10 cellular contexts compared by ENCODE assay signal in the genomic region with DNA sequence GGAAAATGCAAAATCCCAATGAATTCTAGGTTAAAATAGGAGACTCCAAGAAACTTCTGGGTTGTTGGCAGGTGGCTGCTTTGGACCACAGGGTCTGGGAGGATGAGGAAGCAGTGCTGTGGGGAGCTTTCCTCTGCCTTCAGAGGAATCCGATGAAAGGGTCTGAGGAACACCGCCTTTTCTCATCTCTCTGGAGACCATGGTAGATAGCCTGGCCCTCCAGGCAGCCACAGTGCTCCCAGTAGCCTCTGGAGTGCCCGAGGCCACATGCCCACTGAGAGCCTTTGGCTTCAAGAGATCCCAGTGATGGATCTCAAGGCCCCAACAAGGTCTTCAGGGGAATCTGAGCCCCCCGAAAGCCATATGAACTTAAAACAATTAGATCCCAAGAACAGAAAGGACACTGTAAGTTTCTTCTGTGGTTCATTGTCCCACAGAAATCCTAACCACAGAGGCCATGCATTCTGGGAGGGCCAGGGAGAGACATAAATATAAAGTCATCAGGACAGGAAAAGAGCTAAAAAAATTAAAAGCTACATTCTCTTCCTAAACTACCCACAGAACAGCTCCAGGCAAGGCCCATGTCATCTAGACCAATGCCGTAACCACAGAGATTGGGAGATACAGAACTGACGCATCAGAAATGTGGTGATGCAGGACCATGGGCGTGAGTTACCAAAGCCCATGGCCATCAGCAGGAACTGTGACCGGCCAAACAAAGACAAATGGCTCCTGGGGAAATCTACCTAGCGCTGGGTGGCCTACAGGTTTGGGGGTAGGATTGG. TPM values are rescaled to one million over a fixed set of nuclear protein-coding genes. Genes with fewer than 3 reads are reported as not detected.
DNase-seq lines count a peak whose midpoint lies in the region; ATAC-seq and TF ChIP-seq lines count a peak whose summit lies in the region.
"Had no signal": no experiment of that assay in that cellular context is flagged by ENCODE, and none has a peak within 500 bp of the region (broad histone marks: within the 10 kb centered on the region; RNA-seq: fewer than 3 reads in every experiment).

No MANE protein-coding gene starts in this region.

- no peak overlapping the region for H3K4me3 ChIP-seq in CD8-positive, alpha-beta T cell (ENCODE audit: low read depth, low read length)
- H3K4me3 ChIP-seq in breast epithelium (no peak overlapping the region), parathyroid adenoma (ENCODE audit: low read depth, low read length) (no peak overlapping the region), GM23338 (no peak overlapping the region)
- H3K4me3 ChIP-seq: heart right ventricle had no signal

- H3K4me1 ChIP-seq in CD8-positive, alpha-beta T cell (ENCODE audit: insufficient read depth, low read length): peaks cover 54% of the 10 kb centered on the region
- peaks cover 3 to 7% of the 10 kb centered on the region in 2 donors for H3K4me1 ChIP-seq in breast epithelium
- H3K4me1 ChIP-seq in parathyroid adenoma: peaks cover 10% of the 10 kb centered on the region
- no peaks in the 10 kb centered on the region for H3K4me1 ChIP-seq in GM23338 (ENCODE audit: insufficient read depth)

- H3F3A ChIP-seq in GM23338 (replicated peaks; ENCODE audit: low read depth): no peaks in the 10 kb centered on the region

- H3K27ac ChIP-seq in CD8-positive, alpha-beta T cell (ENCODE audit: low read depth, low read length): no peak overlapping the region
- H3K27ac ChIP-seq in breast epithelium (peak overlapping the region; percentile 23 to 76), parathyroid adenoma (peak overlapping the region; percentile 2), GM23338 (ENCODE audit: low read depth) (no peak overlapping the region)

- H3K36me3 Mint-ChIP-seq in CD8-positive, alpha-beta T cell: peaks cover 6% of the 10 kb centered on the region
- 0 out of 3 replicates have a peak, but pooled peaks cover 3% of the 10 kb centered on the region for H3K36me3 Mint-ChIP-seq in GM23338 (ENCODE audit: low read depth)

- no peak overlapping the region for H2AFZ ChIP-seq in parathyroid adenoma
- H2AFZ ChIP-seq in GM23338: no peak overlapping the region

- no peaks in the 10 kb centered on the region for H3K36me3 ChIP-seq in CD8-positive, alpha-beta T cell (ENCODE audit: insufficient read depth, low read length)
- H3K36me3 ChIP-seq in breast epithelium (no peaks in the 10 kb centered on the region), parathyroid adenoma (ENCODE audit: control insufficient read depth, insufficient read depth, low read length) (no peaks in the 10 kb centered on the region), GM23338 (ENCODE audit: insufficient read depth) (no peaks in the 10 kb centered on the region)

- POLR2A ChIA-PET in CD8-positive, alpha-beta T cell (lab: Charles Lee): interaction anchor here (1.0 to 6.8 kb wide), 3 partner anchors 25 to 65 kb away, joined by 3 to 72 read pairs (median 7); partner anchors contain the start of genes CKLF and TK2

- DNase-seq in CD8-positive, alpha-beta T cell: no peak
- DNase-seq in MV-4-11 (lab: John Stamatoyannopoulos, UW) (peak; percentile 83), breast epithelium (ENCODE audit: low spot score in 2 of 2) (no peak), NAMALWA (ENCODE audit: low spot score) (no peak), GM23338 (ENCODE audit: low spot score) (no peak), NCI-H748 (lab: John Stamatoyannopoulos, UW; ENCODE audit: unreplicated experiment) (no peak)
- no peak for DNase-seq in activated CD4-positive, CD25-positive, alpha-beta regulatory T cell treated with anti-CD3 and anti-CD28 coated beads, Interleukin-2, amount 50 U/mL, for 72 hours
- DNase-seq: heart right ventricle had no signal

- H3K4me3 Mint-ChIP-seq in CD8-positive, alpha-beta T cell: no peak overlapping the region
- H3K4me3 Mint-ChIP-seq in GM23338: no peak overlapping the region

- H3K4me2 ChIP-seq in parathyroid adenoma (ENCODE audit: low read length): no peak overlapping the region
- H3K4me2 ChIP-seq in GM23338: no peak overlapping the region

- H3K79me2 ChIP-seq in parathyroid adenoma: no peaks in the 10 kb centered on the region
- no peaks in the 10 kb centered on the region for H3K79me2 ChIP-seq in GM23338 (replicated peaks; ENCODE audit: insufficient read depth)

- TF ChIP-seq CTCF in CD8-positive, alpha-beta T cell (IDR thresholded peaks at IDR 0.05): no peak
- TF ChIP-seq CTCF in breast epithelium (IDR thresholded peaks at IDR 0.05) (no peak), parathyroid adenoma (IDR thresholded peaks at IDR 0.05) (no peak), GM23338 (conservative IDR thresholded peaks at IDR 0.05; ENCODE audit: low read depth in 2 of 2) (no peak)

- H3K9ac ChIP-seq in parathyroid adenoma: no peak overlapping the region

- CTCF ChIA-PET in CD8-positive, alpha-beta T cell (lab: Charles Lee): interaction anchor here (6.0 kb wide), 1 partner anchor 24 kb away, joined by 46 read pairs; the partner anchor contains the start of genes CKLF and TK2

- no peaks in the 10 kb centered on the region for H3K9me3 Mint-ChIP-seq in CD8-positive, alpha-beta T cell
- H3K9me3 Mint-ChIP-seq in GM23338: no peaks in the 10 kb centered on the region; the same call in 2 of the 3 replicates

- H3K27ac Mint-ChIP-seq in CD8-positive, alpha-beta T cell: peak overlapping the region; percentile 95
- no peak overlapping the region for H3K27ac Mint-ChIP-seq in GM23338

- no peak for TF ChIP-seq POLR2A in breast epithelium (IDR thresholded peaks at IDR 0.05)

- H3K9me3 ChIP-seq in CD8-positive, alpha-beta T cell (ENCODE audit: low read length): no peaks in the 10 kb centered on the region
- no peaks in the 10 kb centered on the region for H3K9me3 ChIP-seq in breast epithelium
- H3K9me3 ChIP-seq in parathyroid adenoma (ENCODE audit: control insufficient read depth, low read length): no peaks in the 10 kb centered on the region
- H3K9me3 ChIP-seq: heart right ventricle had no signal

- no peaks in the 10 kb centered on the region for H3K27me3 ChIP-seq in CD8-positive, alpha-beta T cell (ENCODE audit: insufficient read depth, low read length)
- H3K27me3 ChIP-seq in breast epithelium (no peaks in the 10 kb centered on the region), parathyroid adenoma (ENCODE audit: control insufficient read depth, insufficient read depth, low read length) (no peaks in the 10 kb centered on the region), GM23338 (ENCODE audit: insufficient read depth) (no peaks in the 10 kb centered on the region)
- H3K27me3 ChIP-seq: heart right ventricle had no signal

- intact Hi-C loops in CD8-positive, alpha-beta T cell (cut with DNase I, micrococcal nuclease): loop anchor here in 1 of 2 experiments (2.0 kb wide), 1 partner anchor 47 kb away; no protein-coding TSS in a partner anchor
- intact Hi-C loops in breast epithelium (cut with DNase I; ENCODE audit: low total_unique reads): no loop called here

- H4K20me1 ChIP-seq in GM23338 (replicated peaks; ENCODE audit: insufficient read depth): no peaks in the 10 kb centered on the region; the same call in 1 of the 2 replicates

- no peak for ATAC-seq in CD8-positive, alpha-beta T cell
- no peak for ATAC-seq in GM23338

- H3K4me1 Mint-ChIP-seq in CD8-positive, alpha-beta T cell (ENCODE audit: low read depth): peaks cover 56% of the 10 kb centered on the region
- H3K4me1 Mint-ChIP-seq in GM23338: no peaks in the 10 kb centered on the region

- no peaks in the 10 kb centered on the region for H3K9me2 ChIP-seq in GM23338 (ENCODE audit: insufficient read depth)

- no peaks in the 10 kb centered on the region for H3K27me3 Mint-ChIP-seq in CD8-positive, alpha-beta T cell (ENCODE audit: low read depth)
- H3K27me3 Mint-ChIP-seq in GM23338 (ENCODE audit: insufficient read depth, low read depth, poor library complexity): peaks cover 6% of the 10 kb centered on the region

TF ChIP-seq in GM23338, 12 proteins besides CTCF, POLR2A, EP300 and RAD21 (continues in another document):
- TF ChIP-seq ZNF331 (CRISPR knock-in tag; IDR thresholded peaks at IDR 0.05; ENCODE audit: low read depth): no peak

RNA-seq across cellular contexts. Expression of gene TK2, which starts 24.3 kb away (rescaled TPM):
- total RNA-seq in CD8-positive, alpha-beta T cell: 1 to 10 TPM; 3.3 to 4.4 TPM
- 10 to 100 TPM; 33.1 to 98.4 (median 40.4) TPM for total RNA-seq in breast epithelium
- 4.2 and 5.4 TPM in 2 replicates for total RNA-seq in GM23338 (2014; rRNA removed; shearing (Covaris generic))
- 1.4 and 1.8 TPM in 2 replicates for polyA plus RNA-seq in GM23338 (2016; fragmentation: Nextera tagmentation; extraction: Ambion mirVana)

RNA-seq across cellular contexts. Expression of gene CKLF, which starts 26.8 kb away (rescaled TPM):
- total RNA-seq in CD8-positive, alpha-beta T cell: 10 to 100 TPM in 1 of 2 experiments, 1 to 10 TPM in 1; 7.9 to 11.1 TPM
- 10 to 100 TPM; 36.6 to 62.6 (median 44.9) TPM for total RNA-seq in breast epithelium
- 15.7 and 25.5 TPM in 2 replicates for total RNA-seq in GM23338 (2014; rRNA removed; shearing (Covaris generic))
- 60.0 and 61.5 TPM in 2 replicates for polyA plus RNA-seq in GM23338 (2016; fragmentation: Nextera tagmentation; extraction: Ambion mirVana)

RNA-seq across cellular contexts. Expression of gene CMTM1, which starts 40.7 kb away (rescaled TPM):
- total RNA-seq in CD8-positive, alpha-beta T cell: under 1 TPM in 1 of 2 experiments, not detected in 1; 0.61 TPM
- 1 to 10 TPM; 1.6 to 2.9 (median 1.9) TPM for total RNA-seq in breast epithelium
- total RNA-seq in GM23338 (2014; rRNA removed; shearing (Covaris generic)): 1.4 TPM in 1 of 2 replicates, not detected in the other
- polyA plus RNA-seq in GM23338 (2016; fragmentation: Nextera tagmentation; extraction: Ambion mirVana): 1.8 and 1.9 TPM in 2 replicates

RNA-seq across cellular contexts. Expression of gene CMTM2, which starts 53.7 kb away (rescaled TPM):
- not detected for total RNA-seq in CD8-positive, alpha-beta T cell
- total RNA-seq in breast epithelium: not detected
- not detected in 2 replicates for total RNA-seq in GM23338 (2014; rRNA removed; shearing (Covaris generic))
- polyA plus RNA-seq in GM23338 (2016; fragmentation: Nextera tagmentation; extraction: Ambion mirVana): not detected in 2 replicates
- total RNA-seq: NCI-H460 had no signal
- polyA plus RNA-seq: heart right ventricle had no signal

Comparison
In these comparisons a context has a peak if more than half of its experiments do, and no peak if none do; other contexts are left out.
1. H3K27ac ChIP-seq: peak in breast epithelium (2 of 2) and parathyroid adenoma (single experiment); none in CD8-positive, alpha-beta T cell (single experiment) and GM23338 (single experiment).